8 cellular contexts compared by ENCODE assay signal in the genomic region with DNA sequence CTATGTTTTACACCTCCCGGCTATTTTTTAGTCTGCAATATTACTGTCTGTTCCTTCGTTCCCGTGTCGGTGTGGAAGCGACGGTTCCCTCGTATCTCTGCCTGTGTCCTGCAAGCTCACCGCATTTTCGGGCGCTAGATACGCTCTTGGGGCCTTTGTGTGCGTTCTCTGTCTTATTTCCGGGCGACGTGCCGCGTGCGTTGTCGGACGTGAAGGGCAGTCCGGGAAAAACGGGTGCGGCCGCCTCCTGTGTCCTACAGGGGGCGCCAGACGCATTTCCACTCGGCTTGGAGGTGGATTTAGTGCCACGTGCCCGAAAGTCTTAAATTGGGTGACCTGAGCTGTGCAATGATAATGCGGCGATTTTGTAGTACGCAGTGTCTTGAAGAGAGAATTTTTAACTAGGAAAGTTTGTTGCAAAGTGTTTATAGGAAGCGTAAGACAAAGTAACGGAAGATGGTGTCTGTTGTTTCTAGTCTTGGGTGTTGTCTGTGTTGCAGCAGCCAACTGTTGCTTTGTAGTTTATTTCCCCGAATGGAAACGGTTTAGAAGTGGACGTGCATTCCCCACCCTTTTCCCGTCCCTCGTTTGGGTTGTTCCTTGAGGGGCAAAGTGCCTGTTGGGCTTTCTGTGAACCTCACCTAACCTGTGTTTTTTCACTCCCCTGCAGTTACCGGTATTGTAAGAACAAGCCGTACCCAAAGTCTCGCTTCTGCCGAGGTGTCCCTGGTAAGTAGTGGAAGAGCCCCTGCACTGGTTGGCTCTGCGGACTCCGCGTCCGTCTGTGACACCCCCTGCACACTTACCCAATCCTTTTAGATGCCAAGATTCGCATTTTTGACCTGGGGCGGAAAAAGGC. TPM values are rescaled to one million over a fixed set of nuclear protein-coding genes. Genes with fewer than 3 reads are reported as not detected.
DNase-seq lines count a peak whose midpoint lies in the region; ATAC-seq and TF ChIP-seq lines count a peak whose summit lies in the region.

No MANE protein-coding gene starts in this region.

- peak; percentile 12 for ATAC-seq in activated naive CD8-positive, alpha-beta T cell treated with anti-CD3 and anti-CD28 coated beads, Interleukin-2, amount 50 U/mL, for 24 hours

- WGBS in tibial nerve, 2 donors = 2 to 46% methylated on average over 33 to 49 of the region's 49 CpGs

- H3K9ac ChIP-seq in SU-DHL-6 (ENCODE audit: low read length) (peak overlapping the region; percentile 99), parathyroid adenoma (peak overlapping the region; percentile 95)

- H3K4me1 Mint-ChIP-seq in activated naive CD8-positive, alpha-beta T cell treated with anti-CD3 and anti-CD28 coated beads, Interleukin-2, amount 50 U/mL, for 24 hours = peaks cover 22% of the 10 kb centered on the region

- CTCF ChIA-PET in AG04450 (lab: Charles Lee) = interaction anchor here (0.6 to 1.8 kb wide), 6 partner anchors 11 to 140 kb away, joined by 3 to 7 read pairs (median 4); a partner anchor contains a TSS

- H3K4me1 ChIP-seq in cardiac muscle cell (ENCODE audit: low read depth) (peaks cover 4% of the 10 kb centered on the region), parathyroid adenoma (no peaks in the 10 kb centered on the region), tibial nerve (peaks cover 0 to 18% (median 0%) of the 10 kb centered on the region in 4 donors)

- H3K36me3 ChIP-seq in SU-DHL-6 (ENCODE audit: low read length) (peaks cover 12% of the 10 kb centered on the region), cardiac muscle cell (peaks cover 12% of the 10 kb centered on the region), parathyroid adenoma (ENCODE audit: control insufficient read depth, insufficient read depth, low read length) (no peaks in the 10 kb centered on the region), tibial nerve (peaks cover 0 to 23% (median 6%) of the 10 kb centered on the region in 3 donors)

- POLR2A ChIA-PET in AG04450 (lab: Yijun Ruan, JAX) = interaction anchor here (0.8 to 1.8 kb wide), 6 partner anchors 8 to 131 kb away, joined by 3 to 12 read pairs (median 4); a partner anchor contains a TSS

- peaks cover 4% of the 10 kb centered on the region for H3K27me3 Mint-ChIP-seq in activated naive CD8-positive, alpha-beta T cell treated with anti-CD3 and anti-CD28 coated beads, Interleukin-2, amount 50 U/mL, for 24 hours

- TF ChIP-seq POLR2A in tibial nerve (IDR thresholded peaks at IDR 0.05) = no peak

- H3K4me3 ChIP-seq in AG04450 (ENCODE audit: low read depth, low read length) = peak overlapping the region; percentile 84
- peak overlapping the region; percentile 92 for H3K4me3 ChIP-seq in SU-DHL-6 (ENCODE audit: insufficient read depth, low read length, poor library complexity, severe bottlenecking)
- H3K4me3 ChIP-seq in cardiac muscle cell = peak overlapping the region; percentile 86
- H3K4me3 ChIP-seq in parathyroid adenoma (ENCODE audit: low read depth, low read length) = peak overlapping the region; percentile 97
- peak overlapping the region; percentile 50 to 77 (median 71) for H3K4me3 ChIP-seq in tibial nerve

- no peaks in the 10 kb centered on the region for H3K9me3 Mint-ChIP-seq in activated naive CD8-positive, alpha-beta T cell treated with anti-CD3 and anti-CD28 coated beads, Interleukin-2, amount 50 U/mL, for 24 hours

- H3K4me3 Mint-ChIP-seq in activated naive CD8-positive, alpha-beta T cell treated with anti-CD3 and anti-CD28 coated beads, Interleukin-2, amount 50 U/mL, for 24 hours = peak overlapping the region; percentile 89

- no peaks in the 10 kb centered on the region for H3K9me2 ChIP-seq in SU-DHL-6 (replicated peaks; ENCODE audit: insufficient read depth, low read length)

- H3K27me3 ChIP-seq in AG04450 (ENCODE audit: control insufficient read depth, insufficient read depth, low read length) (no peaks in the 10 kb centered on the region), SU-DHL-6 (ENCODE audit: low read length) (no peaks in the 10 kb centered on the region), cardiac muscle cell (no peaks in the 10 kb centered on the region), parathyroid adenoma (ENCODE audit: control insufficient read depth, insufficient read depth, low read length) (no peaks in the 10 kb centered on the region), tibial nerve (no peaks in the 10 kb centered on the region)

- H4K20me1 ChIP-seq in SU-DHL-6 (ENCODE audit: low read depth, low read length) = no peaks in the 10 kb centered on the region; the same call in 1 of the 2 replicates

- TF ChIP-seq CTCF in AG04450 (IDR thresholded peaks at IDR 0.05; ENCODE audit: low read depth, low read length) (peak; percentile 71), GM20000 (IDR thresholded peaks at IDR 0.05; ENCODE audit: extremely low read depth, missing control alignments) (peak; percentile 63), SU-DHL-6 (IDR thresholded peaks at IDR 0.05; ENCODE audit: insufficient read depth, low read length, poor library complexity, severe bottlenecking) (peak; percentile 79), cardiac muscle cell (IDR thresholded peaks at IDR 0.05; ENCODE audit: low read depth, low read length) (peak; percentile 69), parathyroid adenoma (IDR thresholded peaks at IDR 0.05) (peak; percentile 91), tibial nerve (IDR thresholded peaks at IDR 0.05) (peak; percentile 76 to 85 (median 84))

- no peaks in the 10 kb centered on the region for H3K9me3 ChIP-seq in AG04450 (ENCODE audit: control insufficient read depth, insufficient read depth, low read length)
- H3K9me3 ChIP-seq in SU-DHL-6 (ENCODE audit: insufficient read depth, low read length) = no peaks in the 10 kb centered on the region
- H3K9me3 ChIP-seq in cardiac muscle cell (ENCODE audit: low read depth) = no peaks in the 10 kb centered on the region
- H3K9me3 ChIP-seq in parathyroid adenoma (ENCODE audit: control insufficient read depth, low read length) = no peaks in the 10 kb centered on the region
- H3K9me3 ChIP-seq in tibial nerve = no peaks in the 10 kb centered on the region

- H3K27ac ChIP-seq in AG04450 (ENCODE audit: low read depth, low read length) = peak overlapping the region; percentile 98
- H3K27ac ChIP-seq in SU-DHL-6 (ENCODE audit: low read depth, low read length) = peak overlapping the region; percentile 93
- H3K27ac ChIP-seq in cardiac muscle cell = peak overlapping the region; percentile 99
- peak overlapping the region; percentile 100 for H3K27ac ChIP-seq in parathyroid adenoma
- H3K27ac ChIP-seq in tibial nerve = peak overlapping the region; percentile 97 to 99 (median 98)

- H3K4me2 ChIP-seq in SU-DHL-6 (ENCODE audit: low read depth, low read length, poor library complexity, severe bottlenecking) = peak overlapping the region; percentile 98
- peak overlapping the region; percentile 79 for H3K4me2 ChIP-seq in parathyroid adenoma (ENCODE audit: low read length)

- no peak for DNase-seq in AG04450 (ENCODE audit: low read depth, low spot score)
- peak; percentile 57 for DNase-seq in GM20000 (ENCODE audit: low spot score)
- DNase-seq in NAMALWA (ENCODE audit: low spot score) = peak; percentile 80
- DNase-seq in activated naive CD8-positive, alpha-beta T cell treated with anti-CD3 and anti-CD28 coated beads, Interleukin-2, amount 50 U/mL, for 24 hours = peak; percentile 77
- peak; percentile 74 to 87 for DNase-seq in cardiac muscle cell (ENCODE audit: low read depth in 1 of 2, low spot score in 1 of 2)
- DNase-seq in tibial nerve (ENCODE audit: low spot score in 2 of 2) = peak; percentile 75 to 83

- H3K36me3 Mint-ChIP-seq in activated naive CD8-positive, alpha-beta T cell treated with anti-CD3 and anti-CD28 coated beads, Interleukin-2, amount 50 U/mL, for 24 hours (ENCODE audit: low read depth) = peaks cover 34% of the 10 kb centered on the region

- H3F3A ChIP-seq in SU-DHL-6 (ENCODE audit: insufficient read depth) = peaks cover 45% of the 10 kb centered on the region

- H3K79me2 ChIP-seq in SU-DHL-6 (ENCODE audit: insufficient read depth, low read length) = peaks cover 10% of the 10 kb centered on the region; the same call in 1 of the 2 replicates
- no peaks in the 10 kb centered on the region for H3K79me2 ChIP-seq in parathyroid adenoma

- H3K27ac Mint-ChIP-seq in activated naive CD8-positive, alpha-beta T cell treated with anti-CD3 and anti-CD28 coated beads, Interleukin-2, amount 50 U/mL, for 24 hours = peak overlapping the region; percentile 96

- TF ChIP-seq EP300 in tibial nerve (IDR thresholded peaks at IDR 0.05) = no peak

- H2AFZ ChIP-seq in SU-DHL-6 (ENCODE audit: low read depth, low read length, severe bottlenecking) (no peak overlapping the region), parathyroid adenoma (peak overlapping the region; percentile 56)

RNA-seq across cellular contexts. Expression of a gene that starts 0.7 kb away (rescaled TPM):
- polyA plus RNA-seq in AG04450 (2011; rRNA removed) = 3,912 and 4,828 TPM in 2 replicates
- polyA minus RNA-seq in AG04450 (2011; rRNA and poly(A)+ RNA removed) = 1,196 and 1,530 TPM in 2 replicates
- 2,299 and 4,006 TPM in 2 replicates for total RNA-seq in cardiac muscle cell
- polyA plus RNA-seq in cardiac muscle cell = 1,000 and 1,150 TPM in 2 replicates
- total RNA-seq in tibial nerve = 1,000 to 10,000 TPM; 4,372 to 6,501 (median 5,244) TPM

RNA-seq across cellular contexts. Expression of a gene that starts 10.2 kb away (rescaled TPM):
- polyA plus RNA-seq in AG04450 (2011; rRNA removed) = 25.7 and 36.6 TPM in 2 replicates
- 17.5 and 27.0 TPM in 2 replicates for polyA minus RNA-seq in AG04450 (2011; rRNA and poly(A)+ RNA removed)
- 34.3 and 40.4 TPM in 2 replicates for total RNA-seq in cardiac muscle cell
- 24.8 and 26.1 TPM in 2 replicates for polyA plus RNA-seq in cardiac muscle cell
- total RNA-seq in tibial nerve = 10 to 100 TPM; 21.4 to 36.0 (median 28.6) TPM

RNA-seq across cellular contexts. Expression of a gene that starts 12.4 kb away (rescaled TPM):
- polyA plus RNA-seq in AG04450 (2011; rRNA removed) (13.0 and 15.3 TPM in 2 replicates), cardiac muscle cell (59.7 and 65.0 TPM in 2 replicates)
- polyA minus RNA-seq in AG04450 (2011; rRNA and poly(A)+ RNA removed) = 11.5 and 14.0 TPM in 2 replicates
- total RNA-seq in cardiac muscle cell (37.4 and 52.1 TPM in 2 replicates), tibial nerve (100 to 1,000 TPM in 2 of 4 donors, 10 to 100 TPM in 2; 78.9 to 138 (median 97.7) TPM)

RNA-seq across cellular contexts. Expression of a gene that starts 19.8 kb away (rescaled TPM):
- 30.2 and 30.8 TPM in 2 replicates for polyA plus RNA-seq in AG04450 (2011; rRNA removed)
- 32.1 and 34.1 TPM in 2 replicates for polyA minus RNA-seq in AG04450 (2011; rRNA and poly(A)+ RNA removed)
- 56.9 and 66.2 TPM in 2 replicates for total RNA-seq in cardiac muscle cell
- 77.7 and 91.2 TPM in 2 replicates for polyA plus RNA-seq in cardiac muscle cell
- 10 to 100 TPM; 38.0 to 72.6 (median 46.7) TPM for total RNA-seq in tibial nerve

RNA-seq across cellular contexts. Expression of a gene that starts 24.5 kb away (rescaled TPM):
- polyA plus RNA-seq in AG04450 (2011; rRNA removed) (605 and 863 TPM in 2 replicates), cardiac muscle cell (250 and 341 TPM in 2 replicates)
- polyA minus RNA-seq in AG04450 (2011; rRNA and poly(A)+ RNA removed) = 2,648 and 3,897 TPM in 2 replicates
- total RNA-seq in cardiac muscle cell (405 and 447 TPM in 2 replicates), tibial nerve (1,000 to 10,000 TPM in 3 of 4 donors, 100 to 1,000 TPM in 1; 995 to 1,349 (median 1,139) TPM)
